In genomic region chr11:119065369-119065768, GRCh38 we compare ENCODE assay signal across 8 cellular contexts. TPM values are rescaled to one million over a fixed set of nuclear protein-coding genes. Genes with fewer than 3 reads are reported as not detected.
DNase-seq lines count a peak whose midpoint lies in the region; ATAC-seq and TF ChIP-seq lines count a peak whose summit lies in the region.

No MANE protein-coding gene starts in this region.

- H3K9me3 Mint-ChIP-seq in activated B cell treated with CpG ODN at 0.5 μM for 24 hours: no peaks in the 10 kb centered on the region

- no peak for TF ChIP-seq EP300 in esophagus muscularis mucosa (IDR thresholded peaks at IDR 0.05)

- H3K27me3 ChIP-seq in esophagus muscularis mucosa: no peaks in the 10 kb centered on the region

- DNase-seq in Daoy (ENCODE audit: low read depth) (peak; percentile 29), KBM-7 (peak; percentile 67), activated B cell treated with CpG ODN at 0.5 μM for 24 hours (no peak), esophagus muscularis mucosa (ENCODE audit: extremely low spot score) (no peak), KG1 (lab: John Stamatoyannopoulos, UW) (no peak)
- peak in 2 of 3 donors; percentile 19 to 21 for DNase-seq in stimulated activated CD4-positive, alpha-beta T cell treated with anti-CD3 and anti-CD28 coated beads, TNF-alpha, amount 100 ng/mL, for 48 hours (ENCODE audit: low read depth in 3 of 3)

- H3K4me3 Mint-ChIP-seq in activated B cell treated with CpG ODN at 0.5 μM for 24 hours: peak overlapping the region; percentile 32

- H3K36me3 ChIP-seq in esophagus muscularis mucosa: peaks cover 3 to 14% (median 6%) of the 10 kb centered on the region in 4 donors

- no peak for TF ChIP-seq POLR2A in esophagus muscularis mucosa (IDR thresholded peaks at IDR 0.05; ENCODE audit: low read depth)

- in situ Hi-C loops in KBM-7 (cut with MboI; ENCODE audit: low pct_unique_long_range_greater_than_20kb, low sequenced_read_pairs): no loop called here

- peaks cover 23% of the 10 kb centered on the region for H3K36me3 Mint-ChIP-seq in activated B cell treated with CpG ODN at 0.5 μM for 24 hours (ENCODE audit: low read depth)

- ATAC-seq in activated B cell treated with CpG ODN at 0.5 μM for 24 hours (ENCODE audit: low read depth): no peak
- no peak for ATAC-seq in GM21447 (IDR thresholded peaks at IDR 0.05; ENCODE audit: unreplicated experiment)
- ATAC-seq in GM19397 (IDR thresholded peaks at IDR 0.05; ENCODE audit: unreplicated experiment): no peak

- CTCF ChIA-PET in activated B cell treated with CpG ODN at 0.5 μM for 24 hours (lab: Charles Lee): interaction anchor here (1.0 to 1.4 kb wide), 2 partner anchors 34 to 47 kb away, joined by 3 read pairs; partner anchors contain the start of genes RPS25 and TRAPPC4

- POLR2A ChIA-PET in activated B cell treated with CpG ODN at 0.5 μM for 24 hours (lab: Charles Lee): interaction anchor here (0.9 to 4.0 kb wide), 4 partner anchors 14 to 253 kb away, joined by 3 to 59 read pairs (median 4); partner anchors contain the start of gene HMBS

- H3K27ac ChIP-seq in esophagus muscularis mucosa (replicated peaks in 1 of 4): peak overlapping the region in 1 of 4 donors; percentile 88

- TF ChIP-seq CTCF in activated B cell treated with CpG ODN at 0.5 μM for 24 hours (IDR thresholded peaks at IDR 0.05): no peak
- TF ChIP-seq CTCF in esophagus muscularis mucosa (IDR thresholded peaks at IDR 0.05): peak in 2 of 3 experiments; percentile 17 to 36

- H3K4me1 ChIP-seq in esophagus muscularis mucosa: peaks cover 23 to 50% (median 45%) of the 10 kb centered on the region in 4 donors

- no peaks in the 10 kb centered on the region for H3K9me3 ChIP-seq in esophagus muscularis mucosa

- H3K27ac Mint-ChIP-seq in activated B cell treated with CpG ODN at 0.5 μM for 24 hours: peak overlapping the region; percentile 41

- intact Hi-C loops in activated B cell treated with CpG ODN at 0.5 μM for 24 hours (cut with micrococcal nuclease): loop anchor here (2.0 kb wide), 1 partner anchor 131 kb away; no protein-coding TSS in a partner anchor
- intact Hi-C loops in esophagus muscularis mucosa (cut with DNase I): no loop called here

- WGBS in esophagus muscularis mucosa: 57% methylated on average over 4 of the region's 4 CpGs

- H3K4me3 ChIP-seq in esophagus muscularis mucosa: no peak overlapping the region

- H3K4me1 Mint-ChIP-seq in activated B cell treated with CpG ODN at 0.5 μM for 24 hours: peaks cover 34% of the 10 kb centered on the region

- H3K27me3 Mint-ChIP-seq in activated B cell treated with CpG ODN at 0.5 μM for 24 hours: no peaks in the 10 kb centered on the region

RNA-seq across cellular contexts. Expression of gene VPS11, which starts 2.2 kb away (rescaled TPM):
- 10.3 and 13.2 TPM in 2 replicates for total RNA-seq in Daoy (2014; rRNA removed; shearing (Covaris generic))
- total RNA-seq in activated B cell treated with CpG ODN at 0.5 μM for 24 hours: 49.6 and 53.6 TPM in 2 replicates
- total RNA-seq in esophagus muscularis mucosa: 10 to 100 TPM; 27.4 to 40.2 (median 32.4) TPM

RNA-seq across cellular contexts. Expression of gene HYOU1, which starts 8.4 kb away (rescaled TPM):
- total RNA-seq in Daoy (2014; rRNA removed; shearing (Covaris generic)): 172 and 186 TPM in 2 replicates
- total RNA-seq in activated B cell treated with CpG ODN at 0.5 μM for 24 hours (120 and 122 TPM in 2 replicates), esophagus muscularis mucosa (10 to 100 TPM; 36.1 to 57.5 (median 52.7) TPM)

RNA-seq across cellular contexts. Expression of gene HMBS, which starts 19.3 kb away (rescaled TPM):
- total RNA-seq in Daoy (2014; rRNA removed; shearing (Covaris generic)): 2.0 and 6.0 TPM in 2 replicates
- total RNA-seq in activated B cell treated with CpG ODN at 0.5 μM for 24 hours (17.5 and 26.9 TPM in 2 replicates), esophagus muscularis mucosa (1 to 10 TPM; 3.1 to 7.8 (median 6.1) TPM)

RNA-seq across cellular contexts. Expression of gene SLC37A4, which starts 34.7 kb away (rescaled TPM):
- 12.7 and 18.9 TPM in 2 replicates for total RNA-seq in Daoy (2014; rRNA removed; shearing (Covaris generic))
- total RNA-seq in activated B cell treated with CpG ODN at 0.5 μM for 24 hours (12.0 and 12.1 TPM in 2 replicates), esophagus muscularis mucosa (10 to 100 TPM in 1 of 4 donors, 1 to 10 TPM in 3; 5.8 to 11.7 (median 9.5) TPM)

RNA-seq across cellular contexts. Expression of gene DPAGT1, which starts 36.3 kb away (rescaled TPM):
- total RNA-seq in Daoy (2014; rRNA removed; shearing (Covaris generic)): 32.0 and 38.3 TPM in 2 replicates
- 31.0 and 33.1 TPM in 2 replicates for total RNA-seq in activated B cell treated with CpG ODN at 0.5 μM for 24 hours
- 10 to 100 TPM; 14.2 to 28.7 (median 19.9) TPM for total RNA-seq in esophagus muscularis mucosa

Comparison
In these comparisons a context has a peak if more than half of its experiments do, and no peak if none do; other contexts are left out.
1. DNase-seq: peak in Daoy (single experiment), KBM-7 (single experiment) and stimulated activated CD4-positive, alpha-beta T cell treated with anti-CD3 and anti-CD28 coated beads, TNF-alpha, amount 100 ng/mL, for 48 hours (2 of 3); none in activated B cell treated with CpG ODN at 0.5 μM for 24 hours (single experiment), esophagus muscularis mucosa (single experiment) and KG1 (single experiment).